ENCODE assay signal across 8 cellular contexts in the genomic region with DNA sequence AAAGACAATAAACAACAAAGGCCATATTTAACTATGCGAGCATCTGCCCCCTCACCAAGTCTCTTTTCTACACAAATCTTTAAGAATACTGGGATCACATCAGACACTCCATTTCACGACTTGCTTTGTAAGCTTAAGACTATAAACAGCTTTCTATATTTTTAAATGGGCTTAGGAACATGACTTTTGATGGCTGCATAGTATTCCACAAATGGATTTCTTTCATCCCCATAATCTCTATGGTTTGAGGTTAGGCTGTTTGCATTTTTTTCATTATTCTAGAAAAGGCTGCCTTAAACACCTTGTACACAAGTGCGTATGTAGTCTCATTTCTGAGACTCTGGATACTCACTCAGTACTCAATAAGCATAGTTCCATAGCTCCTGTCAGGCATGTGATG.
"Had no signal": no experiment of that assay in that cellular context is flagged by ENCODE, and none has a peak within 500 bp of the region (broad histone marks: within the 10 kb centered on the region; RNA-seq: fewer than 3 reads in every experiment).

No MANE protein-coding gene starts in this region.

- FAIRE-seq: G401.6, GM12878, GM12891, GM12892, GM18507, GM19239 had no signal

- DNase-seq: GDM1, GF-D8 had no signal

- ATAC-seq: GM12878 had no signal

- H3K4me3 ChIP-seq: GM12878 had no signal
